Comparison of ENCODE assay signal across 20 cellular contexts in the genomic region with DNA sequence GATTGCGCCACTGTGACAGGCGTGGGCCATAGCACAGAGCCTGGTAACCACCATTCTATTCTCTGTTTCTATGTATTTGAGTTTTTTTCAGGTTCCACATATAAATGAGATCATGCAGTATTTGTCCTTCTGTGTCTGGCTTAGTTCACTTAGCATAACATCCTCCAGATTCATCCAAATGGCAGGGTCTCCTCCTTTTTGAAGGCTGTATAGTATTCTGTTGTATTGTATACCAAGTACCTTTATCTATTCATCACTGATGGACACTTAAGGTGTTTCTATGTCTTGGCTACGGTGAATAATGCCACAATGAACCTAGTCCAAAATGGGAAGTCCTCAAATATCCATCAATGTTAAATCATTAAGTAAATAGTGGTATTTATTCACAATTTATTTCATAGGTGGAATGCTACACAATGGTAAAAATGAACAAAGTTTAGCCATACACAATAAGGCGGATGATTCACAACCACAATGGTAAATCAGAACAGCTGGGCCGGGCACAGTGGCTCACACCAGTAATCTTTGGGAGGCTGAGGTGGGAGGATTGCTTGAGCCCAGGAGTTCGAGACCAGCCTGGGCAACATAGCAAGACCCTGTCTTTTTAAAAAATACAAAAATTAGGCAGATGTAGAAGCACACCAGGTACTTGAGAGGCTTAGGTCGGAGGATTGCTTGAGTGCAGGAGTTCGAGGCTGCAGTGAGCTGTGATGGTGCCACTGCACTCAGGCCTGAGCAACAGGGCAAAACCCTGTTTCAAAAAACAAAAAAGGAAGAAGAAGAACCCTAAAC. TPM values are rescaled to one million over a fixed set of nuclear protein-coding genes. Genes with fewer than 3 reads are reported as not detected.
DNase-seq lines count a peak whose midpoint lies in the region; ATAC-seq and TF ChIP-seq lines count a peak whose summit lies in the region.
"Had no signal": no experiment of that assay in that cellular context is flagged by ENCODE, and none has a peak within 500 bp of the region (broad histone marks: within the 10 kb centered on the region; RNA-seq: fewer than 3 reads in every experiment).

No MANE protein-coding gene starts in this region.

- ATAC-seq in WTC11: no peak
- ATAC-seq in activated naive CD8-positive, alpha-beta T cell treated with anti-CD3 and anti-CD28 coated beads, Interleukin-2, amount 50 U/mL, for 24 hours: no peak
- no peak for ATAC-seq in stimulated activated effector memory CD8-positive, alpha-beta T cell treated with anti-CD3 and anti-CD28 coated beads, Interleukin-12 subunit alpha, Interleukin-12 subunit beta, amount 100 ng/mL, for 72 hours
- ATAC-seq: HepG2 had no signal

- no peaks in the 10 kb centered on the region for H3K27me3 Mint-ChIP-seq in activated T-cell treated with anti-CD3 and anti-CD28 coated beads, Interleukin-2, amount 50 U/mL, for 24 hours
- peaks cover 2% of the 10 kb centered on the region; the same call in 1 of the 2 replicates for H3K27me3 Mint-ChIP-seq in WTC11 (ENCODE audit: low read depth)
- peaks cover 2% of the 10 kb centered on the region for H3K27me3 Mint-ChIP-seq in activated naive CD8-positive, alpha-beta T cell treated with anti-CD3 and anti-CD28 coated beads, Interleukin-2, amount 50 U/mL, for 24 hours

- no peak overlapping the region for H3K27ac ChIP-seq in coronary artery
- H3K27ac ChIP-seq: PC-9 had no signal

- TF ChIP-seq CTCF in WTC11 (IDR thresholded peaks at IDR 0.05): no peak
- TF ChIP-seq CTCF in coronary artery (IDR thresholded peaks at IDR 0.05): no peak

- H3K36me3 Mint-ChIP-seq in activated T-cell treated with anti-CD3 and anti-CD28 coated beads, Interleukin-2, amount 50 U/mL, for 24 hours (ENCODE audit: low read depth): peaks cover 7% of the 10 kb centered on the region
- H3K36me3 Mint-ChIP-seq in WTC11: no peaks in the 10 kb centered on the region
- H3K36me3 Mint-ChIP-seq in activated naive CD8-positive, alpha-beta T cell treated with anti-CD3 and anti-CD28 coated beads, Interleukin-2, amount 50 U/mL, for 24 hours (ENCODE audit: low read depth): peaks cover 6% of the 10 kb centered on the region
- H3K36me3 Mint-ChIP-seq in stimulated activated effector memory CD8-positive, alpha-beta T cell treated with anti-CD3 and anti-CD28 coated beads, Interleukin-12 subunit alpha, Interleukin-12 subunit beta, amount 100 ng/mL, for 72 hours: peaks cover 6% of the 10 kb centered on the region
- H3K36me3 Mint-ChIP-seq: CD14-positive monocyte had no signal

- no peak overlapping the region for H3K4me3 Mint-ChIP-seq in activated T-cell treated with anti-CD3 and anti-CD28 coated beads, Interleukin-2, amount 50 U/mL, for 24 hours
- no peak overlapping the region for H3K4me3 Mint-ChIP-seq in WTC11
- H3K4me3 Mint-ChIP-seq in activated naive CD8-positive, alpha-beta T cell treated with anti-CD3 and anti-CD28 coated beads, Interleukin-2, amount 50 U/mL, for 24 hours: no peak overlapping the region
- H3K4me3 Mint-ChIP-seq in stimulated activated effector memory CD8-positive, alpha-beta T cell treated with anti-CD3 and anti-CD28 coated beads, Interleukin-12 subunit alpha, Interleukin-12 subunit beta, amount 100 ng/mL, for 72 hours: peak overlapping the region; percentile 10
- H3K4me3 Mint-ChIP-seq: CD14-positive monocyte had no signal

- CTCF ChIA-PET in WTC11 (lab: Charles Lee): no interaction called here

- H3K4me3 ChIP-seq in coronary artery: no peak overlapping the region
- H3K4me3 ChIP-seq: PC-9 had no signal

- DNase-seq in activated T-cell treated with anti-CD3 and anti-CD28 coated beads, Interleukin-2, amount 50 U/mL, for 24 hours: no peak
- no peak for DNase-seq in activated T-cell treated with anti-CD3 and anti-CD28 coated beads, Interleukin-2, amount 50 U/mL, for 1 hour
- DNase-seq in WTC11 (ENCODE audit: low spot score) (no peak), coronary artery (ENCODE audit: low spot score) (no peak), NCI-H2171 treated with DMSO at 0.1 percent for 48 hours (lab: John Stamatoyannopoulos, UW) (no peak), ecto neural progenitor cell (ENCODE audit: low spot score) (no peak)
- no peak for DNase-seq in activated naive CD8-positive, alpha-beta T cell treated with anti-CD3 and anti-CD28 coated beads, Interleukin-2, amount 50 U/mL, for 24 hours
- no peak for DNase-seq in stimulated activated effector memory CD8-positive, alpha-beta T cell treated with anti-CD3 and anti-CD28 coated beads, Interleukin-12 subunit alpha, Interleukin-12 subunit beta, amount 100 ng/mL, for 72 hours (ENCODE audit: low spot score in 2 of 2)
- DNase-seq: COR-L47, GF-D8, NCI-H1048, NCI-H1436 treated with DMSO at 0.1 percent for 48 hours, NCI-H2081, NCI-H510A treated with DMSO at 0.1 percent for 48 hours, NCI-H82, PC-9 had no signal

- peak overlapping the region; percentile 92 for H3K27ac Mint-ChIP-seq in activated T-cell treated with anti-CD3 and anti-CD28 coated beads, Interleukin-2, amount 50 U/mL, for 24 hours
- H3K27ac Mint-ChIP-seq in WTC11: no peak overlapping the region
- H3K27ac Mint-ChIP-seq in activated naive CD8-positive, alpha-beta T cell treated with anti-CD3 and anti-CD28 coated beads, Interleukin-2, amount 50 U/mL, for 24 hours: peak overlapping the region; percentile 93
- H3K27ac Mint-ChIP-seq in stimulated activated effector memory CD8-positive, alpha-beta T cell treated with anti-CD3 and anti-CD28 coated beads, Interleukin-12 subunit alpha, Interleukin-12 subunit beta, amount 100 ng/mL, for 72 hours: peak overlapping the region; percentile 68
- H3K27ac Mint-ChIP-seq: CD14-positive monocyte had no signal

- peaks cover 7% of the 10 kb centered on the region for H3K9me3 Mint-ChIP-seq in activated T-cell treated with anti-CD3 and anti-CD28 coated beads, Interleukin-2, amount 50 U/mL, for 24 hours
- peaks cover 7% of the 10 kb centered on the region for H3K9me3 Mint-ChIP-seq in WTC11
- peaks cover 4% of the 10 kb centered on the region for H3K9me3 Mint-ChIP-seq in activated naive CD8-positive, alpha-beta T cell treated with anti-CD3 and anti-CD28 coated beads, Interleukin-2, amount 50 U/mL, for 24 hours
- no peaks in the 10 kb centered on the region for H3K9me3 Mint-ChIP-seq in stimulated activated effector memory CD8-positive, alpha-beta T cell treated with anti-CD3 and anti-CD28 coated beads, Interleukin-12 subunit alpha, Interleukin-12 subunit beta, amount 100 ng/mL, for 72 hours

- peaks cover 87% of the 10 kb centered on the region for H3K4me1 Mint-ChIP-seq in activated T-cell treated with anti-CD3 and anti-CD28 coated beads, Interleukin-2, amount 50 U/mL, for 24 hours (ENCODE audit: low read depth)
- H3K4me1 Mint-ChIP-seq in WTC11: peaks cover 24% of the 10 kb centered on the region
- peaks cover 51% of the 10 kb centered on the region for H3K4me1 Mint-ChIP-seq in activated naive CD8-positive, alpha-beta T cell treated with anti-CD3 and anti-CD28 coated beads, Interleukin-2, amount 50 U/mL, for 24 hours
- peaks cover 47% of the 10 kb centered on the region for H3K4me1 Mint-ChIP-seq in stimulated activated effector memory CD8-positive, alpha-beta T cell treated with anti-CD3 and anti-CD28 coated beads, Interleukin-12 subunit alpha, Interleukin-12 subunit beta, amount 100 ng/mL, for 72 hours

- POLR2A ChIA-PET in WTC11 (lab: Charles Lee): no interaction called here

TF ChIP-seq in WTC11, 78 proteins besides CTCF, POLR2A, EP300 and RAD21:
- TF ChIP-seq, protein P1, sequence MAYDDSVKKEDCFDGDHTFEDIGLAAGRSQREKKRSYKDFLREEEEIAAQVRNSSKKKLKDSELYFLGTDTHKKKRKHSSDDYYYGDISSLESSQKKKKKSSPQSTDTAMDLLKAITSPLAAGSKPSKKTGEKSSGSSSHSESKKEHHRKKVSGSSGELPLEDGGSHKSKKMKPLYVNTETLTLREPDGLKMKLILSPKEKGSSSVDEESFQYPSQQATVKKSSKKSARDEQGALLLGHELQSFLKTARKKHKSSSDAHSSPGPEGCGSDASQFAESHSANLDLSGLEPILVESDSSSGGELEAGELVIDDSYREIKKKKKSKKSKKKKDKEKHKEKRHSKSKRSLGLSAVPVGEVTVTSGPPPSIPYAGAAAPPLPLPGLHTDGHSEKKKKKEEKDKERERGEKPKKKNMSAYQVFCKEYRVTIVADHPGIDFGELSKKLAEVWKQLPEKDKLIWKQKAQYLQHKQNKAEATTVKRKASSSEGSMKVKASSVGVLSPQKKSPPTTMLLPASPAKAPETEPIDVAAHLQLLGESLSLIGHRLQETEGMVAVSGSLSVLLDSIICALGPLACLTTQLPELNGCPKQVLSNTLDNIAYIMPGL (CRISPR knock-in tag; IDR thresholded peaks at IDR 0.05): no peak
- TF ChIP-seq ZNF121 (CRISPR knock-in tag; IDR thresholded peaks at IDR 0.05) (peak; percentile 39; the same call in 1 of the 2 replicates), PRRX2 (CRISPR knock-in tag; IDR thresholded peaks at IDR 0.05) (no peak)

RNA-seq across cellular contexts. Expression of a gene that starts 8.4 kb away (rescaled TPM):
- 235 to 389 TPM (median 236 TPM) in 3 replicates for total RNA-seq in WTC11 (2021)

RNA-seq across cellular contexts. Expression of a gene that starts 27.7 kb away (rescaled TPM):
- total RNA-seq in WTC11 (2021): 6.6 to 12.9 TPM (median 8.0 TPM) in 3 replicates

RNA-seq across cellular contexts. Expression of a gene that starts 38.5 kb away (rescaled TPM):
- 4.4 to 8.0 TPM (median 4.8 TPM) in 3 replicates for total RNA-seq in WTC11 (2021)

RNA-seq across cellular contexts. Expression of a gene that starts 49.8 kb away (rescaled TPM):
- total RNA-seq in WTC11 (2021): 20.8 to 35.5 TPM (median 34.6 TPM) in 3 replicates
- total RNA-seq: Daoy, MCF 10A had no signal
